Comparison of ENCODE assay signal across 1 cellular context in the genomic region with DNA sequence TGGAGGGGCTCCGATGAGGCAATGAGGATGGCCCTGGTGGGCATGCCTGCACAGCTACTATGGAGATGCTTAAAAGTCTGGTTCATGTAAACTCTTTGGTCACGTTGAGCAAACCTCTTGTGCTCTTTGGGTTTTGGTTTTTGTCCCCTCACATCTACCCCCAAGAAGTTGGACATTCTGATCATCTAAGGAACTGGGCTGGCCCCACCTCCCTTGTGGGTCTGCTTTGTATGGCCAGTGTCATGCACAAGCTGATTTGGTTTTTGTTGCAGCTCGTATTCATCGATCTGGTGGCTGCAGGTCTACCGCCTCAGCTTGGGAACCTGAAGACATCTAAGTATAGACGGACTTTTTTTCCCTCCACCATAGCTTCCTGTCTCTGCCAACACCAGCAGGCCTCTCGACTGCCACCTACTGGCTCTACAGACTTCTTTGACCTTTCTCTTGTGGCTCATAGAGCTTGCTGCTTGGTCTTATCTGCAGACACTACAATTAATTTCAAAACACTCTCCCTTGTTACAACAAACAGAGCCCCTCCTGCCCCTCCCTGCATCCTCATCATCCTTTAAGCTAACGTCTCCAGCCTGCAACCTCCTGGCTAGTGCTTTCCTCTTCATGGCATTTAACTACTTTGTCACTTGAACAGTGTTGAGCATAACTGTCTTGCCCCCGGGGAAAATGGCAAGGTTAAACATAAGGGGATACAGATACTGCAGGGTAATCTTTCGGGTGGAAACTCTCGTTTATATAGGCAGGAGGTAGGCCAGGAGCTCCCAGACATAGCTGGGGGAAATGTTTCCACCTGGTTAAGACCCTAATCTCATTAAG.
TF ChIP-seq lines count a peak whose summit lies in the region.

No MANE protein-coding gene starts in this region.

TF ChIP-seq in K562, 482 proteins besides CTCF, POLR2A, EP300 and RAD21 (continues in another document):
- TF ChIP-seq EGR1 (conservative IDR thresholded peaks at IDR 0.05) (no peak), ZNF408 (CRISPR knock-in tag; IDR thresholded peaks at IDR 0.05; ENCODE audit: low read depth) (no peak), ILK (tag; IDR thresholded peaks at IDR 0.05; ENCODE audit: borderline replicate concordance, low read depth) (no peak), RUNX1 (IDR thresholded peaks at IDR 0.05; ENCODE audit: low read depth) (no peak), E2F3 (CRISPR knock-in tag; IDR thresholded peaks at IDR 0.05) (no peak), POLR2B (IDR thresholded peaks at IDR 0.05; ENCODE audit: low read depth, partially characterized antibody) (peak; percentile 19), ZNF316 (IDR thresholded peaks at IDR 0.05) (no peak), FOXJ2 (tag; IDR thresholded peaks at IDR 0.05) (no peak), RBM22 (IDR thresholded peaks at IDR 0.05; ENCODE audit: low read depth, low read length, poor library complexity, severe bottlenecking) (no peak), FOXK2 (conservative IDR thresholded peaks at IDR 0.05 in 1 of 2, IDR thresholded peaks at IDR 0.05 in 1 of 2; ENCODE audit: low read depth in 2 of 2) (no peak), POLR2AphosphoS2 (IDR thresholded peaks at IDR 0.05; ENCODE audit: low read length) (no peak), ZNF384 (IDR thresholded peaks at IDR 0.05; ENCODE audit: low read depth, low read length) (peak; percentile 64), NCOA2 (IDR thresholded peaks at IDR 0.05; ENCODE audit: partially characterized antibody in 2 of 2) (no peak), ZNF140 (CRISPR knock-in tag; IDR thresholded peaks at IDR 0.05) (no peak), ZNF354B (CRISPR knock-in tag; IDR thresholded peaks at IDR 0.05) (no peak), BMI1 (IDR thresholded peaks at IDR 0.05; ENCODE audit: low read length) (no peak), ZNF75A (CRISPR knock-in tag; IDR thresholded peaks at IDR 0.05) (no peak), KLF16 (IDR thresholded peaks at IDR 0.05) (no peak), CEBPB (tag; IDR thresholded peaks at IDR 0.05) (no peak), FOXM1 (IDR thresholded peaks at IDR 0.05; ENCODE audit: low read depth) (no peak), FOXM1 (CRISPR knock-in tag; IDR thresholded peaks at IDR 0.05; ENCODE audit: low read depth) (no peak), ZNF717 (CRISPR knock-in tag; IDR thresholded peaks at IDR 0.05) (no peak), PCBP2 (IDR thresholded peaks at IDR 0.05; ENCODE audit: low read depth, low read length, poor library complexity, severe bottlenecking) (no peak), GABPA (tag; conservative IDR thresholded peaks at IDR 0.05; ENCODE audit: low read depth) (no peak; the same call in 1 of the 2 replicates), RFX1 (IDR thresholded peaks at IDR 0.05) (no peak), MEIS2 (IDR thresholded peaks at IDR 0.05; ENCODE audit: partially characterized antibody) (peak; percentile 46), HDAC3 (IDR thresholded peaks at IDR 0.05; ENCODE audit: borderline replicate concordance, partially characterized antibody) (no peak), ZNF263 (CRISPR knock-in tag; IDR thresholded peaks at IDR 0.05; ENCODE audit: borderline replicate concordance) (0 out of 2 replicates have a peak, but pooled peaks have one; percentile 16), L3MBTL2 (IDR thresholded peaks at IDR 0.05) (no peak), ZNF431 (CRISPR knock-in tag; IDR thresholded peaks at IDR 0.05) (no peak), U2AF1 (optimal IDR thresholded peaks at IDR 0.05; ENCODE audit: low read depth, low read length) (no peak), SNRNP70 (optimal IDR thresholded peaks at IDR 0.05; ENCODE audit: low read depth, low read length) (no peak), TAF9B (IDR thresholded peaks at IDR 0.05; ENCODE audit: partially characterized antibody) (no peak), ZBTB1 (CRISPR knock-in tag; IDR thresholded peaks at IDR 0.05; ENCODE audit: borderline replicate concordance, low read depth) (no peak), SMAD2 (IDR thresholded peaks at IDR 0.05; ENCODE audit: low read depth, low read length) (no peak)
- TF ChIP-seq, protein P1, sequence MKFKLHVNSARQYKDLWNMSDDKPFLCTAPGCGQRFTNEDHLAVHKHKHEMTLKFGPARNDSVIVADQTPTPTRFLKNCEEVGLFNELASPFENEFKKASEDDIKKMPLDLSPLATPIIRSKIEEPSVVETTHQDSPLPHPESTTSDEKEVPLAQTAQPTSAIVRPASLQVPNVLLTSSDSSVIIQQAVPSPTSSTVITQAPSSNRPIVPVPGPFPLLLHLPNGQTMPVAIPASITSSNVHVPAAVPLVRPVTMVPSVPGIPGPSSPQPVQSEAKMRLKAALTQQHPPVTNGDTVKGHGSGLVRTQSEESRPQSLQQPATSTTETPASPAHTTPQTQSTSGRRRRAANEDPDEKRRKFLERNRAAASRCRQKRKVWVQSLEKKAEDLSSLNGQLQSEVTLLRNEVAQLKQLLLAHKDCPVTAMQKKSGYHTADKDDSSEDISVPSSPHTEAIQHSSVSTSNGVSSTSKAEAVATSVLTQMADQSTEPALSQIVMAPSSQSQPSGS (CRISPR knock-in tag; IDR thresholded peaks at IDR 0.05), result no peak
- TF ChIP-seq, protein P2, sequence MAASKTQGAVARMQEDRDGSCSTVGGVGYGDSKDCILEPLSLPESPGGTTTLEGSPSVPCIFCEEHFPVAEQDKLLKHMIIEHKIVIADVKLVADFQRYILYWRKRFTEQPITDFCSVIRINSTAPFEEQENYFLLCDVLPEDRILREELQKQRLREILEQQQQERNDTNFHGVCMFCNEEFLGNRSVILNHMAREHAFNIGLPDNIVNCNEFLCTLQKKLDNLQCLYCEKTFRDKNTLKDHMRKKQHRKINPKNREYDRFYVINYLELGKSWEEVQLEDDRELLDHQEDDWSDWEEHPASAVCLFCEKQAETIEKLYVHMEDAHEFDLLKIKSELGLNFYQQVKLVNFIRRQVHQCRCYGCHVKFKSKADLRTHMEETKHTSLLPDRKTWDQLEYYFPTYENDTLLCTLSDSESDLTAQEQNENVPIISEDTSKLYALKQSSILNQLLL (CRISPR knock-in tag; IDR thresholded peaks at IDR 0.05; ENCODE audit: borderline replicate concordance), result no peak
- TF ChIP-seq, protein P3, sequence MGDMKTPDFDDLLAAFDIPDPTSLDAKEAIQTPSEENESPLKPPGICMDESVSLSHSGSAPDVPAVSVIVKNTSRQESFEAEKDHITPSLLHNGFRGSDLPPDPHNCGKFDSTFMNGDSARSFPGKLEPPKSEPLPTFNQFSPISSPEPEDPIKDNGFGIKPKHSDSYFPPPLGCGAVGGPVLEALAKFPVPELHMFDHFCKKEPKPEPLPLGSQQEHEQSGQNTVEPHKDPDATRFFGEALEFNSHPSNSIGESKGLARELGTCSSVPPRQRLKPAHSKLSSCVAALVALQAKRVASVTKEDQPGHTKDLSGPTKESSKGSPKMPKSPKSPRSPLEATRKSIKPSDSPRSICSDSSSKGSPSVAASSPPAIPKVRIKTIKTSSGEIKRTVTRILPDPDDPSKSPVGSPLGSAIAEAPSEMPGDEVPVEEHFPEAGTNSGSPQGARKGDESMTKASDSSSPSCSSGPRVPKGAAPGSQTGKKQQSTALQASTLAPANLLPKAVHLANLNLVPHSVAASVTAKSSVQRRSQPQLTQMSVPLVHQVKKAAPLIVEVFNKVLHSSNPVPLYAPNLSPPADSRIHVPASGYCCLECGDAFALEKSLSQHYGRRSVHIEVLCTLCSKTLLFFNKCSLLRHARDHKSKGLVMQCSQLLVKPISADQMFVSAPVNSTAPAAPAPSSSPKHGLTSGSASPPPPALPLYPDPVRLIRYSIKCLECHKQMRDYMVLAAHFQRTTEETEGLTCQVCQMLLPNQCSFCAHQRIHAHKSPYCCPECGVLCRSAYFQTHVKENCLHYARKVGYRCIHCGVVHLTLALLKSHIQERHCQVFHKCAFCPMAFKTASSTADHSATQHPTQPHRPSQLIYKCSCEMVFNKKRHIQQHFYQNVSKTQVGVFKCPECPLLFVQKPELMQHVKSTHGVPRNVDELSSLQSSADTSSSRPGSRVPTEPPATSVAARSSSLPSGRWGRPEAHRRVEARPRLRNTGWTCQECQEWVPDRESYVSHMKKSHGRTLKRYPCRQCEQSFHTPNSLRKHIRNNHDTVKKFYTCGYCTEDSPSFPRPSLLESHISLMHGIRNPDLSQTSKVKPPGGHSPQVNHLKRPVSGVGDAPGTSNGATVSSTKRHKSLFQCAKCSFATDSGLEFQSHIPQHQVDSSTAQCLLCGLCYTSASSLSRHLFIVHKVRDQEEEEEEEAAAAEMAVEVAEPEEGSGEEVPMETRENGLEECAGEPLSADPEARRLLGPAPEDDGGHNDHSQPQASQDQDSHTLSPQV (IDR thresholded peaks at IDR 0.05), result no peak
- TF ChIP-seq, protein P4, sequence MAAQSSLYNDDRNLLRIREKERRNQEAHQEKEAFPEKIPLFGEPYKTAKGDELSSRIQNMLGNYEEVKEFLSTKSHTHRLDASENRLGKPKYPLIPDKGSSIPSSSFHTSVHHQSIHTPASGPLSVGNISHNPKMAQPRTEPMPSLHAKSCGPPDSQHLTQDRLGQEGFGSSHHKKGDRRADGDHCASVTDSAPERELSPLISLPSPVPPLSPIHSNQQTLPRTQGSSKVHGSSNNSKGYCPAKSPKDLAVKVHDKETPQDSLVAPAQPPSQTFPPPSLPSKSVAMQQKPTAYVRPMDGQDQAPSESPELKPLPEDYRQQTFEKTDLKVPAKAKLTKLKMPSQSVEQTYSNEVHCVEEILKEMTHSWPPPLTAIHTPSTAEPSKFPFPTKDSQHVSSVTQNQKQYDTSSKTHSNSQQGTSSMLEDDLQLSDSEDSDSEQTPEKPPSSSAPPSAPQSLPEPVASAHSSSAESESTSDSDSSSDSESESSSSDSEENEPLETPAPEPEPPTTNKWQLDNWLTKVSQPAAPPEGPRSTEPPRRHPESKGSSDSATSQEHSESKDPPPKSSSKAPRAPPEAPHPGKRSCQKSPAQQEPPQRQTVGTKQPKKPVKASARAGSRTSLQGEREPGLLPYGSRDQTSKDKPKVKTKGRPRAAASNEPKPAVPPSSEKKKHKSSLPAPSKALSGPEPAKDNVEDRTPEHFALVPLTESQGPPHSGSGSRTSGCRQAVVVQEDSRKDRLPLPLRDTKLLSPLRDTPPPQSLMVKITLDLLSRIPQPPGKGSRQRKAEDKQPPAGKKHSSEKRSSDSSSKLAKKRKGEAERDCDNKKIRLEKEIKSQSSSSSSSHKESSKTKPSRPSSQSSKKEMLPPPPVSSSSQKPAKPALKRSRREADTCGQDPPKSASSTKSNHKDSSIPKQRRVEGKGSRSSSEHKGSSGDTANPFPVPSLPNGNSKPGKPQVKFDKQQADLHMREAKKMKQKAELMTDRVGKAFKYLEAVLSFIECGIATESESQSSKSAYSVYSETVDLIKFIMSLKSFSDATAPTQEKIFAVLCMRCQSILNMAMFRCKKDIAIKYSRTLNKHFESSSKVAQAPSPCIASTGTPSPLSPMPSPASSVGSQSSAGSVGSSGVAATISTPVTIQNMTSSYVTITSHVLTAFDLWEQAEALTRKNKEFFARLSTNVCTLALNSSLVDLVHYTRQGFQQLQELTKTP (IDR thresholded peaks at IDR 0.05; ENCODE audit: low read depth in 1 of 2, partially characterized antibody in 2 of 2), result no peak
- TF ChIP-seq, protein P5, sequence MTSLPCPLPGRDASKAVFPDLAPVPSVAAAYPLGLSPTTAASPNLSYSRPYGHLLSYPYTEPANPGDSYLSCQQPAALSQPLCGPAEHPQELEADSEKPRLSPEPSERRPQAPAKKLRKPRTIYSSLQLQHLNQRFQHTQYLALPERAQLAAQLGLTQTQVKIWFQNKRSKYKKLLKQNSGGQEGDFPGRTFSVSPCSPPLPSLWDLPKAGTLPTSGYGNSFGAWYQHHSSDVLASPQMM (CRISPR knock-in tag; IDR thresholded peaks at IDR 0.05), result no peak
- TF ChIP-seq, protein P6, sequence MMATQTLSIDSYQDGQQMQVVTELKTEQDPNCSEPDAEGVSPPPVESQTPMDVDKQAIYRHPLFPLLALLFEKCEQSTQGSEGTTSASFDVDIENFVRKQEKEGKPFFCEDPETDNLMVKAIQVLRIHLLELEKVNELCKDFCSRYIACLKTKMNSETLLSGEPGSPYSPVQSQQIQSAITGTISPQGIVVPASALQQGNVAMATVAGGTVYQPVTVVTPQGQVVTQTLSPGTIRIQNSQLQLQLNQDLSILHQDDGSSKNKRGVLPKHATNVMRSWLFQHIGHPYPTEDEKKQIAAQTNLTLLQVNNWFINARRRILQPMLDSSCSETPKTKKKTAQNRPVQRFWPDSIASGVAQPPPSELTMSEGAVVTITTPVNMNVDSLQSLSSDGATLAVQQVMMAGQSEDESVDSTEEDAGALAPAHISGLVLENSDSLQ (IDR thresholded peaks at IDR 0.05), result no peak
- TF ChIP-seq, protein P7, sequence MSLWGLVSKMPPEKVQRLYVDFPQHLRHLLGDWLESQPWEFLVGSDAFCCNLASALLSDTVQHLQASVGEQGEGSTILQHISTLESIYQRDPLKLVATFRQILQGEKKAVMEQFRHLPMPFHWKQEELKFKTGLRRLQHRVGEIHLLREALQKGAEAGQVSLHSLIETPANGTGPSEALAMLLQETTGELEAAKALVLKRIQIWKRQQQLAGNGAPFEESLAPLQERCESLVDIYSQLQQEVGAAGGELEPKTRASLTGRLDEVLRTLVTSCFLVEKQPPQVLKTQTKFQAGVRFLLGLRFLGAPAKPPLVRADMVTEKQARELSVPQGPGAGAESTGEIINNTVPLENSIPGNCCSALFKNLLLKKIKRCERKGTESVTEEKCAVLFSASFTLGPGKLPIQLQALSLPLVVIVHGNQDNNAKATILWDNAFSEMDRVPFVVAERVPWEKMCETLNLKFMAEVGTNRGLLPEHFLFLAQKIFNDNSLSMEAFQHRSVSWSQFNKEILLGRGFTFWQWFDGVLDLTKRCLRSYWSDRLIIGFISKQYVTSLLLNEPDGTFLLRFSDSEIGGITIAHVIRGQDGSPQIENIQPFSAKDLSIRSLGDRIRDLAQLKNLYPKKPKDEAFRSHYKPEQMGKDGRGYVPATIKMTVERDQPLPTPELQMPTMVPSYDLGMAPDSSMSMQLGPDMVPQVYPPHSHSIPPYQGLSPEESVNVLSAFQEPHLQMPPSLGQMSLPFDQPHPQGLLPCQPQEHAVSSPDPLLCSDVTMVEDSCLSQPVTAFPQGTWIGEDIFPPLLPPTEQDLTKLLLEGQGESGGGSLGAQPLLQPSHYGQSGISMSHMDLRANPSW (CRISPR knock-in tag; IDR thresholded peaks at IDR 0.05), result no peak
- TF ChIP-seq, protein P8, sequence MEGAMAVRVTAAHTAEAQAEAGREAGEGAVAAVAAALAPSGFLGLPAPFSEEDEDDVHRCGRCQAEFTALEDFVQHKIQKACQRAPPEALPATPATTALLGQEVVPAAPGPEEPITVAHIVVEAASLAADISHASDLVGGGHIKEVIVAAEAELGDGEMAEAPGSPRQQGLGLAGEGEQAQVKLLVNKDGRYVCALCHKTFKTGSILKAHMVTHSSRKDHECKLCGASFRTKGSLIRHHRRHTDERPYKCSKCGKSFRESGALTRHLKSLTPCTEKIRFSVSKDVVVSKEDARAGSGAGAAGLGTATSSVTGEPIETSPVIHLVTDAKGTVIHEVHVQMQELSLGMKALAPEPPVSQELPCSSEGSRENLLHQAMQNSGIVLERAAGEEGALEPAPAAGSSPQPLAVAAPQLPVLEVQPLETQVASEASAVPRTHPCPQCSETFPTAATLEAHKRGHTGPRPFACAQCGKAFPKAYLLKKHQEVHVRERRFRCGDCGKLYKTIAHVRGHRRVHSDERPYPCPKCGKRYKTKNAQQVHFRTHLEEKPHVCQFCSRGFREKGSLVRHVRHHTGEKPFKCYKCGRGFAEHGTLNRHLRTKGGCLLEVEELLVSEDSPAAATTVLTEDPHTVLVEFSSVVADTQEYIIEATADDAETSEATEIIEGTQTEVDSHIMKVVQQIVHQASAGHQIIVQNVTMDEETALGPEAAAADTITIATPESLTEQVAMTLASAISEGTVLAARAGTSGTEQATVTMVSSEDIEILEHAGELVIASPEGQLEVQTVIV (CRISPR knock-in tag; IDR thresholded peaks at IDR 0.05; ENCODE audit: borderline replicate concordance), result no peak
